In the genomic region with DNA sequence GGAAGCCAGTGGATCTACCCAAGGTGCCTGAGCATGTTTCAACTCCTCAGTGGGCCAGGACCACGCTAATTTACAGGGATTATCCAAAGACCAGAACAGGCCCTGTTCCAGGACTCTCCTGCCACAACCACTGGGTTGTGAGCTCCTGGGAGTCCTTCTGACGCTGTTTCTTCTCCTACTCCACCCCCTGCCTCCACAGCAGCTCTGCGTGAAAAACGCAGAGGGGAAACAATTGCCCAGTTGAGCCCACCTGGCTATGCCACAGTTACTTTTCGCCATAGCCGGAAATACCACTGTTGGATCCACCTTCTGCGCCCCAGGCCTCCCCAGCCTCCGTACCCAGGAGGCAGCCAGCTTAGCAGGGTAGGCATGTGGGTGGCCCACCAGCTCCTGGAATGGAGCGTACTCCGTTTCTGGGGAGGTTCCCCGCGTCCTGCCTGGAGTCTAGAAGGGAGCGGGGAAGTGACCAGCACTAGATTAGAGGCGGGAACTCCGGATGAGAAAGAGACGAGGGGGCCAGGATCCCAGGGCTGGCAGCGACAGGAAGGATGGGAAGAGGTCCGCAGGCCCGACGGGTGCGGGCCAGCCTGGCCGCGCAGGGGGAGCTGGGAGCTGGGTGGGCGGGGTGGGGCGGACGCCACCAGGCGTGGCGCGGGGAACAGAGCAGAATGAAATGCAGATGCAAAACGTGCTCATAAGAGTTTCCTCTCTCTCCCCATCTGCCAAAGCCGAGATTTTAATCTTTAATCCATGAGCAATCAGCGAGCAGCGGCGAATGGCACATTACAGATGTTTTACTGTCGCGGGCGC, we compare ENCODE assay signal across 9 cellular contexts. TPM values are rescaled to one million over a fixed set of nuclear protein-coding genes. Genes with fewer than 3 reads are reported as not detected.
A peak's percentile ranks its signal among the peaks of the same experiment; 100 is the strongest.
DNase-seq lines count a peak whose midpoint lies in the region; ATAC-seq and TF ChIP-seq lines count a peak whose summit lies in the region.
"Had no signal": no experiment of that assay in that cellular context is flagged by ENCODE, and none has a peak within 500 bp of the region (broad histone marks: within the 10 kb centered on the region; RNA-seq: fewer than 3 reads in every experiment).

No MANE protein-coding gene starts in this region.

- TF ChIP-seq EP300 in sigmoid colon (IDR thresholded peaks at IDR 0.05): no peak

- no peak for TF ChIP-seq POLR2A in spleen (IDR thresholded peaks at IDR 0.05)
- no peak for TF ChIP-seq POLR2A in sigmoid colon (IDR thresholded peaks at IDR 0.05)

- H3K27me3 ChIP-seq in WERI-Rb-1 (ENCODE audit: insufficient read depth, low read depth, severe bottlenecking) (peaks cover 94% of the 10 kb centered on the region), spleen (replicated peaks in 1 of 7) (peaks cover 3 to 100% (median 96%) of the 10 kb centered on the region in 7 donors), sigmoid colon (peaks cover 40 to 97% (median 78%) of the 10 kb centered on the region in 3 donors)

- DNase-seq in activated naive CD4-positive, alpha-beta T cell treated with anti-CD3 and anti-CD28 coated beads for 36 hours: no peak
- DNase-seq in activated naive CD4-positive, alpha-beta T cell treated with anti-CD3 and anti-CD28 coated beads, Interleukin-2, amount 50 U/mL, for 16 hours: no peak
- no peak for DNase-seq in WERI-Rb-1
- DNase-seq in iPS-NIHi7 (ENCODE audit: extremely low spot score): peak; percentile 57
- peak; percentile 29 for DNase-seq in spleen
- DNase-seq in stimulated activated CD4-positive, alpha-beta T cell treated with anti-CD3 and anti-CD28 coated beads, Interleukin-12 subunit alpha, Interleukin-12 subunit beta, amount 100 ng/mL, for 4 hours: no peak
- no peak for DNase-seq in sigmoid colon

- H3K4me1 ChIP-seq in spleen (peaks cover 0 to 28% (median 13%) of the 10 kb centered on the region in 6 donors), sigmoid colon (peaks cover 0 to 24% (median 21%) of the 10 kb centered on the region in 4 donors)
- H3K4me1 ChIP-seq: SJSA1 had no signal

- peak overlapping the region; percentile 41 for H3K4me3 Mint-ChIP-seq in activated naive CD4-positive, alpha-beta T cell treated with anti-CD3 and anti-CD28 coated beads for 36 hours

- no peak for TF ChIP-seq CTCF in WERI-Rb-1 (IDR thresholded peaks at IDR 0.05; ENCODE audit: low read depth, low read length)
- TF ChIP-seq CTCF in spleen (IDR thresholded peaks at IDR 0.05 in 8 of 11, conservative IDR thresholded peaks at IDR 0.05 in 3 of 11): no peak
- no peak for TF ChIP-seq CTCF in sigmoid colon (IDR thresholded peaks at IDR 0.05)

- 7 to 10% (median 8%) methylated on average over 31 to 37 of the region's 37 CpGs for WGBS in spleen, 5 donors
- 9 to 15% methylated on average over 37 of the region's 37 CpGs for WGBS in sigmoid colon, 2 donors

- CTCF ChIA-PET in activated naive CD4-positive, alpha-beta T cell treated with anti-CD3 and anti-CD28 coated beads for 36 hours (lab: Charles Lee): no interaction called here

- peaks cover 71% of the 10 kb centered on the region for H3K27me3 Mint-ChIP-seq in activated naive CD4-positive, alpha-beta T cell treated with anti-CD3 and anti-CD28 coated beads for 36 hours (ENCODE audit: low read depth)

- H3K4me3 ChIP-seq in WERI-Rb-1 (ENCODE audit: low read depth, low read length) (peak overlapping the region; percentile 13; the same call in 1 of the 2 replicates), spleen (peak overlapping the region in 4 of 8 donors; percentile 10 to 42 (median 18)), sigmoid colon (peak overlapping the region in 2 of 4 donors; percentile 27)
- H3K4me3 ChIP-seq: SJSA1 had no signal

- H3K36me3 Mint-ChIP-seq in activated naive CD4-positive, alpha-beta T cell treated with anti-CD3 and anti-CD28 coated beads for 36 hours (ENCODE audit: low read depth): no peaks in the 10 kb centered on the region

- H3K27ac Mint-ChIP-seq in activated naive CD4-positive, alpha-beta T cell treated with anti-CD3 and anti-CD28 coated beads for 36 hours: no peak overlapping the region

- H3K9me3 ChIP-seq in WERI-Rb-1 (ENCODE audit: severe bottlenecking) (peaks cover 7% of the 10 kb centered on the region), spleen (no peaks in the 10 kb centered on the region), sigmoid colon (peaks cover 0 to 2% (median 0%) of the 10 kb centered on the region in 4 donors)
- H3K9me3 ChIP-seq: SJSA1 had no signal

- H3K36me3 ChIP-seq in WERI-Rb-1: no peaks in the 10 kb centered on the region
- no peaks in the 10 kb centered on the region for H3K36me3 ChIP-seq in spleen
- no peaks in the 10 kb centered on the region for H3K36me3 ChIP-seq in sigmoid colon
- H3K36me3 ChIP-seq: SJSA1 had no signal

- H3K27ac ChIP-seq in WERI-Rb-1: no peak overlapping the region
- H3K27ac ChIP-seq in spleen: no peak overlapping the region
- H3K27ac ChIP-seq in sigmoid colon: no peak overlapping the region
- H3K27ac ChIP-seq: SJSA1 had no signal

- H3K4me1 Mint-ChIP-seq in activated naive CD4-positive, alpha-beta T cell treated with anti-CD3 and anti-CD28 coated beads for 36 hours (ENCODE audit: low read depth): peaks cover 17% of the 10 kb centered on the region

- intact Hi-C loops in activated naive CD4-positive, alpha-beta T cell treated with anti-CD3 and anti-CD28 coated beads for 36 hours (cut with micrococcal nuclease): loop anchor here (5.0 kb wide), 1 partner anchor 34 kb away; a partner anchor contains a TSS
- intact Hi-C loops in spleen (cut with DNase I; ENCODE audit: low total_unique reads) (no loop called here), sigmoid colon (cut with DNase I) (no loop called here)

- ATAC-seq in HG03139 (IDR thresholded peaks at IDR 0.05; ENCODE audit: unreplicated experiment): no peak

- no peaks in the 10 kb centered on the region for H3K9me3 Mint-ChIP-seq in activated naive CD4-positive, alpha-beta T cell treated with anti-CD3 and anti-CD28 coated beads for 36 hours

RNA-seq across cellular contexts. Expression of a gene that starts 32.1 kb away (rescaled TPM):
- not detected for total RNA-seq in activated naive CD4-positive, alpha-beta T cell treated with anti-CD3 and anti-CD28 coated beads for 36 hours
- total RNA-seq in spleen (not detected), sigmoid colon (not detected)
- polyA plus RNA-seq in spleen (not detected), sigmoid colon (not detected)
- total RNA-seq: SJSA1 had no signal

Comparison
In these comparisons a context has a peak if more than half of its experiments do, and no peak if none do; other contexts are left out.
1. DNase-seq: peak in iPS-NIHi7 (single experiment) and spleen (single experiment); none in activated naive CD4-positive, alpha-beta T cell treated with anti-CD3 and anti-CD28 coated beads for 36 hours (single experiment), activated naive CD4-positive, alpha-beta T cell treated with anti-CD3 and anti-CD28 coated beads, Interleukin-2, amount 50 U/mL, for 16 hours (single experiment), WERI-Rb-1 (single experiment), stimulated activated CD4-positive, alpha-beta T cell treated with anti-CD3 and anti-CD28 coated beads, Interleukin-12 subunit alpha, Interleukin-12 subunit beta, amount 100 ng/mL, for 4 hours (single experiment) and sigmoid colon (single experiment).